In the genomic region with DNA sequence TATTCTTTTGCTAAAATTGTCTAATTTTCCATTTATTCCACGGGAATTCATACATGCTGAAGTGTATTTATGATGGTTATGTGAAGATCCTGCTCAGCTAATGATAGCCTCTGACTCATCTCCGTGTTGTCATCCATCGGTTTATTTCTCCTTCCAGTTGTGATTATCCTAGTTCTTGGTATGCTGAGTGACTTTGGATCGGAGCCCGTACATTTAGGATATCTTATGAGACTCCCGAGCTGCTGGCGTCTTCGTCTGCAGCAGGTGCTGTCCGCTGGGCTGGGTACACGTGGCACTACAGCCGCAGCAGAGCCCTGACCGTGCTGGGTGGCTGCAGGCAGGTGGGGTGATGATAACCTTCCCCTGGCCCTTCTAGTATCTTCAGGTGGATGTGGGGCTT, we compare ENCODE assay signal across 1 cellular context.
TF ChIP-seq lines count a peak whose summit lies in the region.

No MANE protein-coding gene starts in this region.

TF ChIP-seq in GM12878, 131 proteins besides CTCF, POLR2A, EP300 and RAD21 (continued from another document):
- TF ChIP-seq, protein P1, sequence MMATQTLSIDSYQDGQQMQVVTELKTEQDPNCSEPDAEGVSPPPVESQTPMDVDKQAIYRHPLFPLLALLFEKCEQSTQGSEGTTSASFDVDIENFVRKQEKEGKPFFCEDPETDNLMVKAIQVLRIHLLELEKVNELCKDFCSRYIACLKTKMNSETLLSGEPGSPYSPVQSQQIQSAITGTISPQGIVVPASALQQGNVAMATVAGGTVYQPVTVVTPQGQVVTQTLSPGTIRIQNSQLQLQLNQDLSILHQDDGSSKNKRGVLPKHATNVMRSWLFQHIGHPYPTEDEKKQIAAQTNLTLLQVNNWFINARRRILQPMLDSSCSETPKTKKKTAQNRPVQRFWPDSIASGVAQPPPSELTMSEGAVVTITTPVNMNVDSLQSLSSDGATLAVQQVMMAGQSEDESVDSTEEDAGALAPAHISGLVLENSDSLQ (IDR thresholded peaks at IDR 0.05), result no peak
- TF ChIP-seq BRCA1 (IDR thresholded peaks at IDR 0.05; ENCODE audit: low read depth, low read length) (no peak), RAD51 (IDR thresholded peaks at IDR 0.05) (no peak), SREBF1 (IDR thresholded peaks at IDR 0.05; ENCODE audit: low read length) (no peak), BCL11A (IDR thresholded peaks at IDR 0.05; ENCODE audit: low read depth, low read length) (no peak), EGR1 (IDR thresholded peaks at IDR 0.05; ENCODE audit: borderline replicate concordance in 1 of 2, low read depth in 2 of 2, low read length in 2 of 2) (no peak), NFYA (IDR thresholded peaks at IDR 0.05; ENCODE audit: borderline replicate concordance, low read depth, low read length) (no peak)
